Comparison of ENCODE assay signal across 8 cellular contexts in genomic region chr2:26768759-26769500, GRCh38. TPM values are rescaled to one million over a fixed set of nuclear protein-coding genes. Genes with fewer than 3 reads are reported as not detected.
A peak's percentile ranks its signal among the peaks of the same experiment; 100 is the strongest.
DNase-seq lines count a peak whose midpoint lies in the region; ATAC-seq and TF ChIP-seq lines count a peak whose summit lies in the region.

No MANE protein-coding gene starts in this region.

- peaks cover 64% of the 10 kb centered on the region for H3K4me1 Mint-ChIP-seq in activated CD4-positive, alpha-beta T cell treated with anti-CD3 and anti-CD28 coated beads for 36 hours

- POLR2A ChIA-PET in activated CD4-positive, alpha-beta T cell treated with anti-CD3 and anti-CD28 coated beads for 36 hours (lab: Charles Lee), result interaction anchor here (0.6 kb wide), 1 partner anchor 469 kb away, joined by 3 read pairs; no protein-coding TSS in a partner anchor

- H3K9ac ChIP-seq in stomach smooth muscle (ENCODE audit: low read length in 2 of 2), result no peak overlapping the region

- ATAC-seq in activated CD4-positive, alpha-beta T cell treated with anti-CD3 and anti-CD28 coated beads for 36 hours, result peak; percentile 31
- ATAC-seq in HG02763 (IDR thresholded peaks at IDR 0.05; ENCODE audit: unreplicated experiment), result no peak
- no peak for ATAC-seq in GM21390 (IDR thresholded peaks at IDR 0.05; ENCODE audit: unreplicated experiment)

- H3K27me3 Mint-ChIP-seq in activated CD4-positive, alpha-beta T cell treated with anti-CD3 and anti-CD28 coated beads for 36 hours, result no peaks in the 10 kb centered on the region

- DNase-seq in activated CD4-positive, alpha-beta T cell treated with anti-CD3 and anti-CD28 coated beads for 36 hours, result peak; percentile 47
- no peak for DNase-seq in activated CD4-positive, alpha-beta T cell treated with anti-CD3 and anti-CD28 coated beads for 1 hour
- DNase-seq in adrenal gland, result peak; percentile 64 to 88 (median 86)
- DNase-seq in islet precursor cell, result peak; percentile 70
- DNase-seq in T1000 (lab: John Stamatoyannopoulos, UW), result no peak

- H3K4me1 ChIP-seq in adrenal gland (replicated peaks in 1 of 2) (peaks cover 41 to 85% of the 10 kb centered on the region in 2 donors), stomach smooth muscle (ENCODE audit: control insufficient read depth, insufficient read depth, low read length) (peaks cover 63% of the 10 kb centered on the region)

- H3K36me3 ChIP-seq in adrenal gland (replicated peaks in 1 of 2) (peaks cover 0 to 3% of the 10 kb centered on the region in 2 donors), stomach smooth muscle (ENCODE audit: control insufficient read depth in 2 of 2, insufficient read depth in 2 of 2, low read length in 2 of 2) (peaks cover 2 to 3% of the 10 kb centered on the region in 2 donors)

- H3K27ac ChIP-seq in adrenal gland (peak overlapping the region in 4 of 5 donors; percentile 38 to 85 (median 71)), stomach smooth muscle (ENCODE audit: low read length) (peak overlapping the region; percentile 24)

- no peaks in the 10 kb centered on the region for H3K9me3 ChIP-seq in adrenal gland (replicated peaks in 1 of 3)
- H3K9me3 ChIP-seq in stomach smooth muscle (ENCODE audit: control insufficient read depth in 2 of 2, low read length in 2 of 2), result no peaks in the 10 kb centered on the region

- H3K36me3 Mint-ChIP-seq in activated CD4-positive, alpha-beta T cell treated with anti-CD3 and anti-CD28 coated beads for 36 hours (ENCODE audit: low read depth), result peaks cover 8% of the 10 kb centered on the region

- CTCF ChIA-PET in activated CD4-positive, alpha-beta T cell treated with anti-CD3 and anti-CD28 coated beads for 36 hours (lab: Charles Lee), result interaction anchor here (0.7 to 1.4 kb wide), 2 partner anchors 36 to 42 kb away, joined by 3 read pairs; no protein-coding TSS in a partner anchor

- H3K27me3 ChIP-seq in adrenal gland (no peaks in the 10 kb centered on the region), stomach smooth muscle (ENCODE audit: control insufficient read depth in 1 of 2, insufficient read depth in 2 of 2, low read length in 2 of 2) (no peaks in the 10 kb centered on the region)

- no peak for TF ChIP-seq CTCF in adrenal gland (IDR thresholded peaks at IDR 0.05)

- H3K27ac Mint-ChIP-seq in activated CD4-positive, alpha-beta T cell treated with anti-CD3 and anti-CD28 coated beads for 36 hours, result peak overlapping the region; percentile 60

- intact Hi-C loops in activated CD4-positive, alpha-beta T cell treated with anti-CD3 and anti-CD28 coated beads for 36 hours (cut with DNase I, micrococcal nuclease), result no loop called here
- intact Hi-C loops in adrenal gland (cut with DNase I), result no loop called here

- H3K4me3 ChIP-seq in adrenal gland (no peak overlapping the region), stomach smooth muscle (ENCODE audit: low read length in 2 of 2) (no peak overlapping the region)

- no peak for TF ChIP-seq POLR2A in adrenal gland (IDR thresholded peaks at IDR 0.05)

- no peaks in the 10 kb centered on the region for H3K9me3 Mint-ChIP-seq in activated CD4-positive, alpha-beta T cell treated with anti-CD3 and anti-CD28 coated beads for 36 hours (ENCODE audit: low read depth)

- 48 to 78% (median 60%) methylated on average over 7 to 14 of the region's 14 CpGs for WGBS in adrenal gland, 4 donors

- H3K4me3 Mint-ChIP-seq in activated CD4-positive, alpha-beta T cell treated with anti-CD3 and anti-CD28 coated beads for 36 hours, result no peak overlapping the region

RNA-seq across cellular contexts. Expression of gene SLC35F6, which starts 4.8 kb away (rescaled TPM):
- 1 to 10 TPM; 5.0 to 5.6 TPM for total RNA-seq in activated CD4-positive, alpha-beta T cell treated with anti-CD3 and anti-CD28 coated beads for 36 hours
- 10 to 100 TPM; 51.0 to 92.4 (median 68.3) TPM for total RNA-seq in adrenal gland
- 10 to 100 TPM; 20.0 to 49.8 (median 23.7) TPM for polyA plus RNA-seq in adrenal gland

RNA-seq across cellular contexts. Expression of gene CENPA, which starts 16.9 kb away (rescaled TPM):
- total RNA-seq in activated CD4-positive, alpha-beta T cell treated with anti-CD3 and anti-CD28 coated beads for 36 hours, result 10 to 100 TPM; 37.0 to 38.0 TPM
- 1 to 10 TPM in 1 of 8 donors, under 1 TPM in 3, not detected in 4; 0.49 to 1.3 (median 0.83) TPM for total RNA-seq in adrenal gland
- polyA plus RNA-seq in adrenal gland, result 1 to 10 TPM in 1 of 3 donors, under 1 TPM in 2; 0.20 to 1.1 (median 0.56) TPM

Comparison
In these comparisons a context has a peak if more than half of its experiments do, and no peak if none do; other contexts are left out.
1. DNase-seq: peak in activated CD4-positive, alpha-beta T cell treated with anti-CD3 and anti-CD28 coated beads for 36 hours (single experiment), adrenal gland (7 of 7) and islet precursor cell (single experiment); none in activated CD4-positive, alpha-beta T cell treated with anti-CD3 and anti-CD28 coated beads for 1 hour (single experiment) and T1000 (single experiment).
2. RNA of gene SLC35F6, which starts 4.8 kb away (total RNA-seq): 51.0 to 92.4 TPM in adrenal gland; 5.0 to 5.6 TPM in activated CD4-positive, alpha-beta T cell treated with anti-CD3 and anti-CD28 coated beads for 36 hours; every median in the first group is over 4 times any median in the second.
3. RNA of gene CENPA, which starts 16.9 kb away (total RNA-seq): 37.0 to 38.0 TPM in activated CD4-positive, alpha-beta T cell treated with anti-CD3 and anti-CD28 coated beads for 36 hours; 0.49 to 1.3 TPM in adrenal gland; every median in the first group is over 10 times any median in the second.